ENCODE assay signal across 9 cellular contexts in genomic region chr17:18718643-18719098, GRCh38. TPM values are rescaled to one million over a fixed set of nuclear protein-coding genes. Genes with fewer than 3 reads are reported as not detected.
DNase-seq lines count a peak whose midpoint lies in the region; ATAC-seq, FAIRE-seq and TF ChIP-seq lines count a peak whose summit lies in the region.
"Not testable (repeated sequence)": the region's sequence is repeated elsewhere in the genome, so short reads cannot be mapped to it uniquely, and the experiment has no call there.
"Had no signal": no experiment of that assay in that cellular context is flagged by ENCODE, and none has a peak within 500 bp of the region (broad histone marks: within the 10 kb centered on the region; RNA-seq: fewer than 3 reads in every experiment).

No MANE protein-coding gene starts in this region.

- CTCF ChIA-PET in A549 (lab: Yijun Ruan, JAX); MCF 10A (lab: Yijun Ruan, JAX): not testable (repeated sequence)

- H3K36me3 ChIP-seq in mesenchymal stem cell (ENCODE audit: control insufficient read depth in 1 of 2, insufficient read depth in 2 of 2, low read depth in 1 of 2, low read length in 2 of 2), result not testable (repeated sequence)

- H3K27ac ChIP-seq in A549, result peak overlapping the region; percentile 88 to 96
- H3K27ac ChIP-seq in H9 (ENCODE audit: insufficient read length, low read depth, low read length), result not testable (repeated sequence)
- peak overlapping the region; percentile 83 for H3K27ac ChIP-seq in mesenchymal stem cell (ENCODE audit: low read length, poor library complexity, severe bottlenecking)
- peak overlapping the region in 20 of 21 experiments; percentile 49 to 88 (median 79) for H3K27ac ChIP-seq in skin epidermis

- not testable (repeated sequence) for H4K20me1 ChIP-seq in H9 (ENCODE audit: control insufficient read depth, insufficient read depth, insufficient read length)

- not testable (repeated sequence) for H2BK120ac ChIP-seq in H9 (ENCODE audit: low read depth, low read length, poor library complexity, severe bottlenecking); mesenchymal stem cell (ENCODE audit: low read depth, low read length)

- not testable (repeated sequence) for H3K27me3 Mint-ChIP-seq in H9 (ENCODE audit: low read depth); MCF 10A (ENCODE audit: insufficient read depth, unreplicated experiment)

- H3K36me3 Mint-ChIP-seq in H9 (ENCODE audit: insufficient read depth in 1 of 3, low read depth in 3 of 3); MCF 10A (ENCODE audit: insufficient read depth, unreplicated experiment): not testable (repeated sequence)

- peak; percentile 93 for FAIRE-seq in A549 (lab: Jason Lieb, UNC)

- not testable (repeated sequence) for H2AK5ac ChIP-seq in H9 (ENCODE audit: insufficient read length, low read length); mesenchymal stem cell (ENCODE audit: low read length, severe bottlenecking)

- not testable (repeated sequence) for H2BK12ac ChIP-seq in H9 (ENCODE audit: insufficient read length, low read depth, low read length); mesenchymal stem cell (ENCODE audit: low read length in 2 of 2)

- H3K4ac ChIP-seq in H9 (ENCODE audit: low read depth, low read length); mesenchymal stem cell (ENCODE audit: low read depth in 1 of 2, low read length in 2 of 2): not testable (repeated sequence)

- not testable (repeated sequence) for H3T11ph ChIP-seq in H9 (ENCODE audit: low read length)

- 0% methylated on average over 4 of the region's 5 CpGs for WGBS in A549 (ENCODE audit: missing lambda C conversion rate)
- no CpG with 5 or more reads among the region's 5 CpGs for WGBS in H9 (ENCODE audit: extremely low coverage, insufficient read length, low lambda C conversion rate)
- WGBS in mesenchymal stem cell, result 40% methylated on average over 1 of the region's 5 CpGs

- H3K27ac Mint-ChIP-seq in H9, result peak overlapping the region in 2 of 3 experiments; percentile 91 to 92; a peak in 5 of 7 replicates
- peak overlapping the region; percentile 90 for H3K27ac Mint-ChIP-seq in MCF 10A (ENCODE audit: low read depth, unreplicated experiment)

- not testable (repeated sequence) for H4K91ac ChIP-seq in H9 (ENCODE audit: insufficient read length, low read depth, low read length); mesenchymal stem cell (ENCODE audit: low read length)

- intact Hi-C loops in MCF 10A (cut with micrococcal nuclease), result not testable (repeated sequence)

- TF ChIP-seq EP300 in A549 (IDR thresholded peaks at IDR 0.05), result not testable (repeated sequence)

- H3K23me2 ChIP-seq in H9 (ENCODE audit: insufficient read length, low read depth, low read length, poor library complexity, severe bottlenecking), result not testable (repeated sequence)

- BruUV-seq in MCF 10A (replicated peaks; lab: Mats Ljungman, UMichigan), result not testable (repeated sequence)

- not testable (repeated sequence) for H4K8ac ChIP-seq in H9 (replicated peaks; ENCODE audit: insufficient read length, low read depth, low read length); mesenchymal stem cell (ENCODE audit: low read length)

- peaks cover 41% of the 10 kb centered on the region for H3K4me1 ChIP-seq in A549
- not testable (repeated sequence) for H3K4me1 ChIP-seq in H9 (ENCODE audit: insufficient read depth, low read length); mesenchymal stem cell (ENCODE audit: control insufficient read depth, insufficient read depth, low read depth, low read length)

- H3K4me3 ChIP-seq in A549; fibroblast of pulmonary artery (replicated peaks; ENCODE audit: low read depth, low read length); mesenchymal stem cell (ENCODE audit: insufficient read depth in 1 of 2, low read depth in 1 of 2, low read length in 2 of 2); skin epidermis: not testable (repeated sequence)

- not testable (repeated sequence) for H3K23ac ChIP-seq in H9 (ENCODE audit: insufficient read length, low read depth, low read length); mesenchymal stem cell (ENCODE audit: low read length in 2 of 2)

- H3K14ac ChIP-seq in H9 (ENCODE audit: insufficient read depth, low read length); mesenchymal stem cell (ENCODE audit: low read length in 2 of 2): not testable (repeated sequence)

- POLR2A ChIA-PET in A549 (lab: Yijun Ruan, JAX); MCF 10A (lab: Yijun Ruan, JAX): not testable (repeated sequence)

- not testable (repeated sequence) for H3K79me2 ChIP-seq in H9 (ENCODE audit: insufficient read depth, low read length)

- TF ChIP-seq RAD21 in A549 (conservative IDR thresholded peaks at IDR 0.05 in 1 of 2, IDR thresholded peaks at IDR 0.05 in 1 of 2), result not testable (repeated sequence)

- H3K4me2 ChIP-seq in A549 (peak overlapping the region; percentile 76), mesenchymal stem cell (ENCODE audit: low read length, poor library complexity, severe bottlenecking) (peak overlapping the region; percentile 5)
- H3K4me2 ChIP-seq in H9 (ENCODE audit: insufficient read depth, insufficient read length, low read length), result not testable (repeated sequence)

- not testable (repeated sequence) for H3K18ac ChIP-seq in H9 (ENCODE audit: insufficient read length, low read depth, low read length); mesenchymal stem cell (ENCODE audit: low read depth in 1 of 2, low read length in 2 of 2)

- TF ChIP-seq POLR2A in A549 (IDR thresholded peaks at IDR 0.05; ENCODE audit: low read length), result not testable (repeated sequence)

- not testable (repeated sequence) for H2AFZ ChIP-seq in H9 (ENCODE audit: low read length); mesenchymal stem cell (ENCODE audit: low read depth, low read length)

- not testable (repeated sequence) for H3K27me3 ChIP-seq in H9 (ENCODE audit: insufficient read depth, low read length); mesenchymal stem cell (ENCODE audit: control insufficient read depth in 1 of 2, insufficient read depth in 1 of 2, low read length in 2 of 2)

- not testable (repeated sequence) for H2BK20ac ChIP-seq in H9 (ENCODE audit: low read depth, low read length, poor library complexity, severe bottlenecking)

- not testable (repeated sequence) for H3K9ac ChIP-seq in H9 (ENCODE audit: extremely low read depth, insufficient read length, low read length); mesenchymal stem cell (ENCODE audit: low read length)

- not testable (repeated sequence) for TF ChIP-seq CTCF in A549 (IDR thresholded peaks at IDR 0.05); H9 (conservative IDR thresholded peaks at IDR 0.05); MCF 10A (IDR thresholded peaks at IDR 0.05; ENCODE audit: unreplicated experiment); fibroblast of pulmonary artery (IDR thresholded peaks at IDR 0.05; ENCODE audit: low read length, missing control alignments)

- H3K79me1 ChIP-seq in H9 (ENCODE audit: insufficient read depth, low read depth, low read length, poor library complexity, severe bottlenecking); mesenchymal stem cell (replicated peaks; ENCODE audit: low read length, poor library complexity, severe bottlenecking): not testable (repeated sequence)

- H3K9me3 Mint-ChIP-seq in H9; MCF 10A (ENCODE audit: unreplicated experiment): not testable (repeated sequence)

- H4K5ac ChIP-seq in H9 (ENCODE audit: insufficient read length, low read depth, low read length), result not testable (repeated sequence)

- H2BK15ac ChIP-seq in H9 (ENCODE audit: low read depth, low read length); mesenchymal stem cell (ENCODE audit: low read depth, poor library complexity, severe bottlenecking): not testable (repeated sequence)

- H3K4me3 Mint-ChIP-seq in H9, result 0 out of 5 replicates have a peak overlapping the region, but pooled peaks of 1 of the 2 experiments have one; percentile 1
- H3K4me3 Mint-ChIP-seq in MCF 10A (ENCODE audit: unreplicated experiment), result not testable (repeated sequence)

- ATAC-seq in A549, result peak; percentile 59 to 74

- H3K9me3 ChIP-seq in A549; H9 (ENCODE audit: control insufficient read depth, low read depth, low read length); mesenchymal stem cell (ENCODE audit: control insufficient read depth, low read length): not testable (repeated sequence)

- DNase-seq in A549 (ENCODE audit: low read depth in 1 of 2, low spot score in 1 of 2) (peak; percentile 28 to 81), H9 (peak; percentile 52), M059J (ENCODE audit: low read depth) (peak; percentile 81), SW480 (ENCODE audit: low spot score) (peak; percentile 20), MCF 10A (ENCODE audit: unreplicated experiment) (peak; percentile 30), fibroblast of pulmonary artery (ENCODE audit: low read depth) (peak; percentile 15), mesenchymal stem cell (peak; percentile 41)

- not testable (repeated sequence) for H3K56ac ChIP-seq in H9 (ENCODE audit: insufficient read length, low read depth, low read length)

- H3K4me1 Mint-ChIP-seq in H9, result peaks cover 11% of the 10 kb centered on the region in 2 experiments
- H3K4me1 Mint-ChIP-seq in MCF 10A (ENCODE audit: insufficient read depth, unreplicated experiment), result not testable (repeated sequence)

- H2BK5ac ChIP-seq in H9 (ENCODE audit: insufficient read length, low read length); mesenchymal stem cell (ENCODE audit: low read depth, low read length, poor library complexity, severe bottlenecking): not testable (repeated sequence)

RNA-seq across cellular contexts. Expression of gene FBXW10, which starts 25.2 kb away (rescaled TPM):
- 2.6 and 3.4 TPM in 2 replicates for polyA plus RNA-seq in A549 (2011; rRNA removed)
- polyA plus RNA-seq in A549 (2012; cell fraction: cytosol; rRNA removed), result 0.97 and 1.0 TPM in 2 replicates
- polyA plus RNA-seq in A549 (2012; cell fraction: nucleus; rRNA removed), result 4.4 and 6.2 TPM in 2 replicates
- polyA plus RNA-seq in A549 (2017; fragmentation: RNase III; extraction: RNeasy Plus Mini Kit Qiagen cat#74134 plus additional on column Dnase treatment), result 3.2 to 5.0 TPM (median 3.8 TPM) in 3 replicates
- 0.87 and 1.1 TPM in 2 replicates for polyA minus RNA-seq in A549 (2011; rRNA and poly(A)+ RNA removed)
- not detected in 2 replicates for total RNA-seq in H9 (2021)
- 0.07 TPM in 1 of 2 replicates, not detected in the other for total RNA-seq in M059J (2014; rRNA removed; shearing (Covaris generic))
- 0.22 and 0.23 TPM in 2 replicates for total RNA-seq in MCF 10A (2022)
- 0.01 TPM for polyA plus RNA-seq in mesenchymal stem cell (2013, experiment 1 of 2)
- 0.03 TPM for polyA plus RNA-seq in mesenchymal stem cell (2013, experiment 2 of 2)
- total RNA-seq: ascending aorta had no signal

RNA-seq across cellular contexts. Expression of gene FOXO3B, which starts 36.6 kb away (rescaled TPM):
- polyA plus RNA-seq in A549 (2011; rRNA removed), result 3.2 and 4.0 TPM in 2 replicates
- 6.5 and 9.0 TPM in 2 replicates for polyA plus RNA-seq in A549 (2012; cell fraction: cytosol; rRNA removed)
- polyA plus RNA-seq in A549 (2012; cell fraction: nucleus; rRNA removed), result 10.3 and 12.3 TPM in 2 replicates
- polyA plus RNA-seq in A549 (2017; fragmentation: RNase III; extraction: RNeasy Plus Mini Kit Qiagen cat#74134 plus additional on column Dnase treatment), result 2.6 to 3.2 TPM (median 2.7 TPM) in 3 replicates
- polyA minus RNA-seq in A549 (2011; rRNA and poly(A)+ RNA removed), result 8.1 and 8.6 TPM in 2 replicates
- 18.6 and 18.7 TPM in 2 replicates for total RNA-seq in H9 (2021)
- total RNA-seq in M059J (2014; rRNA removed; shearing (Covaris generic)), result 0.22 and 2.5 TPM in 2 replicates
- total RNA-seq in MCF 10A (2022), result 3.3 and 3.7 TPM in 2 replicates
- polyA plus RNA-seq in mesenchymal stem cell (2013, experiment 1 of 2), result 3.6 TPM
- polyA plus RNA-seq in mesenchymal stem cell (2013, experiment 2 of 2), result 3.2 TPM

Comparison
In these comparisons a context has a peak if more than half of its experiments do, and no peak if none do; other contexts are left out.
1. DNase-seq: peak in every context shown above with its lines; median percentile 81 in M059J; 54 in A549; 52 in H9; 41 in mesenchymal stem cell; 30 in MCF 10A; 20 in SW480; 15 in fibroblast of pulmonary artery.